1 cellular context compared by ENCODE assay signal in genomic region chr7:668958-669357, GRCh38.
TF ChIP-seq lines count a peak whose summit lies in the region.

No MANE protein-coding gene starts in this region.

TF ChIP-seq in HepG2, 621 proteins besides CTCF, POLR2A, EP300 and RAD21:
- TF ChIP-seq ZNF563 (CRISPR knock-in tag; IDR thresholded peaks at IDR 0.05), result no peak
- 0 out of 2 replicates have a peak, but pooled peaks have one; percentile 26 for TF ChIP-seq ZMYM3 (CRISPR knock-in tag; IDR thresholded peaks at IDR 0.05)
- TF ChIP-seq E2F2 (CRISPR knock-in tag; IDR thresholded peaks at IDR 0.05; ENCODE audit: borderline replicate concordance), result no peak
